Comparison of ENCODE assay signal across 8 cellular contexts in the genomic region with DNA sequence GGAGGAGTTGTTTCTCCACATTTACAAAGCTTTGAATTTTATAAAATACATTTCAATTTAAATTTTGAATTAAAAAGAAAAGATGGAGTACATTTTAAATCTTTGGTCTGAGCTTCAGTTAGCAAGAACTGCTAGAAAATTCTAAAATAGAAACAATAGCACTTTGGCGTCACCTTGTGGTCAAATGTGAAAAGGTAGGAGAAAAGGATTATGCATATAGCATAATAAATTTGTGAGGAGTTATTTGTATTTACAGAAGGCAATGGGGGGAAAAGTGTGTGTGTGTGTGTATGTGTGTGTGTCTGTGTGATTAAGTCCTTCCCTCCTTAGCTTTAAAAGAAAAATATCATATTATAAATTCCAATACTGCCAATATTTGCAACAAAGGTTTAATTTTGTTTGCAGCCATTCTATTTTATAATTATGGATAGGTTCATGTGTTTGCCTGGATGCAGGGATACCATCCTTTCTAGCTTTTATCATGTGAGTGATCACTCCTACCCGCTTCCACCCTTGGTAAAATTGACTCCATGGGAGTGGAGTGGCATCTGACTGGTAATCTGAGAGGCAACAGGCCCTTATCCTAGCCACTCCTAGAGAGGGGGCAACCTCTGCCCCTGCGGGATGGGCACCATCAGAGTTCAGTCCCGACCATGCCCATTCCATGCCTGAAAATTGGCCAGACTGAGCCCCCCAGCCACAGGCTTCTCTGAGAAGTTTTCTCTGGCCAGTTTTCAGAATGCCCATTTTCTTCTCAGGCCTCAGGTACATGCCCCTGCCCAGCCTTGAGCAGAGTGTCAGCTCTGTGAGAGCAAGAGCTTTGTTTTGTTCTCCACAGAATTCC. TPM values are rescaled to one million over a fixed set of nuclear protein-coding genes. Genes with fewer than 3 reads are reported as not detected.
DNase-seq lines count a peak whose midpoint lies in the region; ATAC-seq, FAIRE-seq and TF ChIP-seq lines count a peak whose summit lies in the region.

No MANE protein-coding gene starts in this region.

- H3K9me3 ChIP-seq in testis, result no peaks in the 10 kb centered on the region

- ATAC-seq in HG03342 (IDR thresholded peaks at IDR 0.05; ENCODE audit: unreplicated experiment) (peak; percentile 69), GM19455 (IDR thresholded peaks at IDR 0.05; ENCODE audit: unreplicated experiment) (no peak)

- DNase-seq in ACHN, result peak; percentile 65
- peak; percentile 32 for DNase-seq in GM10266 (ENCODE audit: extremely low spot score)
- DNase-seq in NCI-H82 (lab: John Stamatoyannopoulos, UW), result peak; percentile 58
- peak; percentile 64 for DNase-seq in brain microvascular endothelial cell
- peak; percentile 47 for DNase-seq in testis

- 51 to 65% methylated on average over 4 of the region's 4 CpGs for WGBS in testis, 2 donors

- no peak overlapping the region for H3K4me3 ChIP-seq in brain microvascular endothelial cell (ENCODE audit: low read depth, low read length)
- H3K4me3 ChIP-seq in testis, result no peak overlapping the region

- TF ChIP-seq POLR2A in testis (IDR thresholded peaks at IDR 0.05), result no peak

- in situ Hi-C loops in ACHN (cut with HindIII; ENCODE audit: low pct_ligation_motif_present, low pct_unique_long_range_greater_than_20kb, low sequenced_read_pairs) (loop anchor here (25.0 kb wide), 1 partner anchor 299 kb away; no protein-coding TSS in a partner anchor), brain microvascular endothelial cell (cut with HindIII; ENCODE audit: low pct_ligation_motif_present, low sequenced_read_pairs) (loop anchor here (25.0 kb wide), 1 partner anchor 299 kb away; no protein-coding TSS in a partner anchor)

- peak; percentile 81 for TF ChIP-seq CTCF in GM10266 (IDR thresholded peaks at IDR 0.05; ENCODE audit: control insufficient read depth, insufficient read depth, low read depth, missing control alignments)
- peak; percentile 64 for TF ChIP-seq CTCF in brain microvascular endothelial cell (IDR thresholded peaks at IDR 0.05; ENCODE audit: low read depth, low read length, missing control alignments)
- peak; percentile 87 to 94 (median 90) for TF ChIP-seq CTCF in testis (IDR thresholded peaks at IDR 0.05)

- no peaks in the 10 kb centered on the region for H3K4me1 ChIP-seq in testis

- H3K27me3 ChIP-seq in brain microvascular endothelial cell (replicated peaks) (no peaks in the 10 kb centered on the region), testis (no peaks in the 10 kb centered on the region)

- no peak overlapping the region for H3K27ac ChIP-seq in brain microvascular endothelial cell
- H3K27ac ChIP-seq in testis, result no peak overlapping the region

- intact Hi-C loops in testis (cut with DNase I; ENCODE audit: low total_unique reads), result loop anchor here (5.0 to 10.0 kb wide), 2 partner anchors 191 to 299 kb away; no protein-coding TSS in a partner anchor

- FAIRE-seq in islet of Langerhans (lab: Jason Lieb, UNC), result peak; percentile 92

- peaks cover 9% of the 10 kb centered on the region for H3K36me3 ChIP-seq in brain microvascular endothelial cell (replicated peaks)
- H3K36me3 ChIP-seq in testis (ENCODE audit: low read depth, missing control alignments), result no peaks in the 10 kb centered on the region

RNA-seq across cellular contexts. Expression of a gene that starts 13.6 kb away (rescaled TPM):
- 100 to 1,000 TPM in 1 of 2 donors, 10 to 100 TPM in 1; 95.9 to 120 TPM for total RNA-seq in testis
- 33.0 TPM for polyA plus RNA-seq in testis (ENCODE audit: insufficient read depth, low read depth, low replicate concordance)

RNA-seq across cellular contexts. Expression of a gene that starts 20.4 kb away (rescaled TPM):
- 10 to 100 TPM; 21.0 to 23.1 TPM for total RNA-seq in testis
- polyA plus RNA-seq in testis (ENCODE audit: insufficient read depth, low read depth, low replicate concordance), result 6.9 TPM
